Comparison of ENCODE assay signal across 3 cellular contexts in genomic region chr10:42960491-42961155, GRCh38.
TF ChIP-seq lines count a peak whose summit lies in the region.

No MANE protein-coding gene starts in this region.

TF ChIP-seq in SK-N-SH treated with all-trans-retinoic acid at 6 μM for 48 hours, 23 proteins besides CTCF, POLR2A, EP300 and RAD21 (continued from another document):
- TF ChIP-seq, protein P1, sequence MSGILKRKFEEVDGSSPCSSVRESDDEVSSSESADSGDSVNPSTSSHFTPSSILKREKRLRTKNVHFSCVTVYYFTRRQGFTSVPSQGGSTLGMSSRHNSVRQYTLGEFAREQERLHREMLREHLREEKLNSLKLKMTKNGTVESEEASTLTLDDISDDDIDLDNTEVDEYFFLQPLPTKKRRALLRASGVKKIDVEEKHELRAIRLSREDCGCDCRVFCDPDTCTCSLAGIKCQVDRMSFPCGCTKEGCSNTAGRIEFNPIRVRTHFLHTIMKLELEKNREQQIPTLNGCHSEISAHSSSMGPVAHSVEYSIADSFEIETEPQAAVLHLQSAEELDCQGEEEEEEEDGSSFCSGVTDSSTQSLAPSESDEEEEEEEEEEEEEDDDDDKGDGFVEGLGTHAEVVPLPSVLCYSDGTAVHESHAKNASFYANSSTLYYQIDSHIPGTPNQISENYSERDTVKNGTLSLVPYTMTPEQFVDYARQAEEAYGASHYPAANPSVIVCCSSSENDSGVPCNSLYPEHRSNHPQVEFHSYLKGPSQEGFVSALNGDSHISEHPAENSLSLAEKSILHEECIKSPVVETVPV (CRISPR knock-in tag; IDR thresholded peaks at IDR 0.05): no peak
- TF ChIP-seq PPARA (CRISPR knock-in tag; IDR thresholded peaks at IDR 0.05; ENCODE audit: borderline replicate concordance) (no peak), ZNF8 (CRISPR knock-in tag; IDR thresholded peaks at IDR 0.05) (no peak), ZC3H10 (CRISPR knock-in tag; IDR thresholded peaks at IDR 0.05) (no peak)

TF ChIP-seq in SK-N-SH, 30 proteins besides CTCF, POLR2A, EP300 and RAD21 (continued from another document):
- TF ChIP-seq MXI1 (IDR thresholded peaks at IDR 0.05; ENCODE audit: low read depth, low read length) (no peak), YY1 (IDR thresholded peaks at IDR 0.05; ENCODE audit: low read depth) (no peak), TCF12 (IDR thresholded peaks at IDR 0.05) (no peak), MEF2A (IDR thresholded peaks at IDR 0.05; ENCODE audit: borderline replicate concordance, low read depth) (no peak), ELF1 (IDR thresholded peaks at IDR 0.05) (no peak), RFX5 (IDR thresholded peaks at IDR 0.05; ENCODE audit: low read length) (no peak), MAX (IDR thresholded peaks at IDR 0.05; ENCODE audit: low read depth) (no peak), GATA2 (CRISPR knock-in tag; IDR thresholded peaks at IDR 0.05) (no peak), USF1 (IDR thresholded peaks at IDR 0.05; ENCODE audit: borderline replicate concordance, low read depth) (no peak), SIN3A (IDR thresholded peaks at IDR 0.05; ENCODE audit: borderline replicate concordance, low read depth, low read length) (no peak)
- TF ChIP-seq, protein P2, sequence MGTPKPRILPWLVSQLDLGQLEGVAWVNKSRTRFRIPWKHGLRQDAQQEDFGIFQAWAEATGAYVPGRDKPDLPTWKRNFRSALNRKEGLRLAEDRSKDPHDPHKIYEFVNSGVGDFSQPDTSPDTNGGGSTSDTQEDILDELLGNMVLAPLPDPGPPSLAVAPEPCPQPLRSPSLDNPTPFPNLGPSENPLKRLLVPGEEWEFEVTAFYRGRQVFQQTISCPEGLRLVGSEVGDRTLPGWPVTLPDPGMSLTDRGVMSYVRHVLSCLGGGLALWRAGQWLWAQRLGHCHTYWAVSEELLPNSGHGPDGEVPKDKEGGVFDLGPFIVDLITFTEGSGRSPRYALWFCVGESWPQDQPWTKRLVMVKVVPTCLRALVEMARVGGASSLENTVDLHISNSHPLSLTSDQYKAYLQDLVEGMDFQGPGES (IDR thresholded peaks at IDR 0.05; ENCODE audit: low read depth, low read length): no peak
- TF ChIP-seq, protein P3, sequence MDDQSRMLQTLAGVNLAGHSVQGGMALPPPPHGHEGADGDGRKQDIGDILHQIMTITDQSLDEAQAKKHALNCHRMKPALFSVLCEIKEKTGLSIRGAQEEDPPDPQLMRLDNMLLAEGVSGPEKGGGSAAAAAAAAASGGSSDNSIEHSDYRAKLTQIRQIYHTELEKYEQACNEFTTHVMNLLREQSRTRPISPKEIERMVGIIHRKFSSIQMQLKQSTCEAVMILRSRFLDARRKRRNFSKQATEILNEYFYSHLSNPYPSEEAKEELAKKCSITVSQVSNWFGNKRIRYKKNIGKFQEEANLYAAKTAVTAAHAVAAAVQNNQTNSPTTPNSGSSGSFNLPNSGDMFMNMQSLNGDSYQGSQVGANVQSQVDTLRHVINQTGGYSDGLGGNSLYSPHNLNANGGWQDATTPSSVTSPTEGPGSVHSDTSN (IDR thresholded peaks at IDR 0.05): no peak

TF ChIP-seq in WTC11, 78 proteins besides CTCF, POLR2A, EP300 and RAD21 (continued from another document):
- TF ChIP-seq RELA (CRISPR knock-in tag; IDR thresholded peaks at IDR 0.05; ENCODE audit: borderline replicate concordance) (no peak), CBFB (CRISPR knock-in tag; IDR thresholded peaks at IDR 0.05; ENCODE audit: low read depth) (no peak), NFATC4 (CRISPR knock-in tag; IDR thresholded peaks at IDR 0.05) (no peak), E2F4 (CRISPR knock-in tag; IDR thresholded peaks at IDR 0.05; ENCODE audit: borderline replicate concordance, low read depth) (no peak), ETV6 (CRISPR knock-in tag; IDR thresholded peaks at IDR 0.05) (no peak), MXD4 (CRISPR knock-in tag; IDR thresholded peaks at IDR 0.05; ENCODE audit: borderline replicate concordance) (no peak), MYBL2 (CRISPR knock-in tag; IDR thresholded peaks at IDR 0.05) (no peak)
- TF ChIP-seq, protein P4, sequence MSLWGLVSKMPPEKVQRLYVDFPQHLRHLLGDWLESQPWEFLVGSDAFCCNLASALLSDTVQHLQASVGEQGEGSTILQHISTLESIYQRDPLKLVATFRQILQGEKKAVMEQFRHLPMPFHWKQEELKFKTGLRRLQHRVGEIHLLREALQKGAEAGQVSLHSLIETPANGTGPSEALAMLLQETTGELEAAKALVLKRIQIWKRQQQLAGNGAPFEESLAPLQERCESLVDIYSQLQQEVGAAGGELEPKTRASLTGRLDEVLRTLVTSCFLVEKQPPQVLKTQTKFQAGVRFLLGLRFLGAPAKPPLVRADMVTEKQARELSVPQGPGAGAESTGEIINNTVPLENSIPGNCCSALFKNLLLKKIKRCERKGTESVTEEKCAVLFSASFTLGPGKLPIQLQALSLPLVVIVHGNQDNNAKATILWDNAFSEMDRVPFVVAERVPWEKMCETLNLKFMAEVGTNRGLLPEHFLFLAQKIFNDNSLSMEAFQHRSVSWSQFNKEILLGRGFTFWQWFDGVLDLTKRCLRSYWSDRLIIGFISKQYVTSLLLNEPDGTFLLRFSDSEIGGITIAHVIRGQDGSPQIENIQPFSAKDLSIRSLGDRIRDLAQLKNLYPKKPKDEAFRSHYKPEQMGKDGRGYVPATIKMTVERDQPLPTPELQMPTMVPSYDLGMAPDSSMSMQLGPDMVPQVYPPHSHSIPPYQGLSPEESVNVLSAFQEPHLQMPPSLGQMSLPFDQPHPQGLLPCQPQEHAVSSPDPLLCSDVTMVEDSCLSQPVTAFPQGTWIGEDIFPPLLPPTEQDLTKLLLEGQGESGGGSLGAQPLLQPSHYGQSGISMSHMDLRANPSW (CRISPR knock-in tag; conservative IDR thresholded peaks at IDR 0.05; ENCODE audit: low read depth): no peak
- TF ChIP-seq, protein P5, sequence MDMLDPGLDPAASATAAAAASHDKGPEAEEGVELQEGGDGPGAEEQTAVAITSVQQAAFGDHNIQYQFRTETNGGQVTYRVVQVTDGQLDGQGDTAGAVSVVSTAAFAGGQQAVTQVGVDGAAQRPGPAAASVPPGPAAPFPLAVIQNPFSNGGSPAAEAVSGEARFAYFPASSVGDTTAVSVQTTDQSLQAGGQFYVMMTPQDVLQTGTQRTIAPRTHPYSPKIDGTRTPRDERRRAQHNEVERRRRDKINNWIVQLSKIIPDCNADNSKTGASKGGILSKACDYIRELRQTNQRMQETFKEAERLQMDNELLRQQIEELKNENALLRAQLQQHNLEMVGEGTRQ (CRISPR knock-in tag; IDR thresholded peaks at IDR 0.05): no peak
